10 cellular contexts compared by ENCODE assay signal in genomic region chr7:2307690-2308107, GRCh38. TPM values are rescaled to one million over a fixed set of nuclear protein-coding genes. Genes with fewer than 3 reads are reported as not detected.
DNase-seq lines count a peak whose midpoint lies in the region; ATAC-seq, FAIRE-seq and TF ChIP-seq lines count a peak whose summit lies in the region.
"Had no signal": no experiment of that assay in that cellular context is flagged by ENCODE, and none has a peak within 500 bp of the region (broad histone marks: within the 10 kb centered on the region; RNA-seq: fewer than 3 reads in every experiment).

No MANE protein-coding gene starts in this region.

- no peaks in the 10 kb centered on the region; the same call in 2 of the 3 replicates for H3K9me3 ChIP-seq in GM12878 (replicated peaks; ENCODE audit: control insufficient read depth, insufficient read depth, low read length)
- H3K9me3 ChIP-seq in right lobe of liver: no peaks in the 10 kb centered on the region

- H3K79me2 ChIP-seq in GM12878 (ENCODE audit: control insufficient read depth, insufficient read depth, low read length): peaks cover 81% of the 10 kb centered on the region

- TF ChIP-seq CTCF in GM12875 (IDR thresholded peaks at IDR 0.05; ENCODE audit: borderline replicate concordance, insufficient read depth, low read depth, low read length): no peak
- TF ChIP-seq CTCF in GM12878 (IDR thresholded peaks at IDR 0.05 in 2 of 3, conservative IDR thresholded peaks at IDR 0.05 in 1 of 3; ENCODE audit: control insufficient read depth in 2 of 3, extremely low read depth in 1 of 3, insufficient read depth in 1 of 3, low read depth in 3 of 3, low read length in 3 of 3): no peak
- no peak for TF ChIP-seq CTCF in foreskin keratinocyte (conservative IDR thresholded peaks at IDR 0.05)
- no peak for TF ChIP-seq CTCF in right lobe of liver (IDR thresholded peaks at IDR 0.05)

- intact Hi-C loops in GM12878 (cut with micrococcal nuclease; ENCODE audit: unreplicated experiment): no loop called here
- intact Hi-C loops in right lobe of liver (cut with DNase I): no loop called here

- no peaks in the 10 kb centered on the region for H4K20me1 ChIP-seq in GM12878 (ENCODE audit: control insufficient read depth, insufficient read depth)

- DNase-seq in GM12878 (ENCODE audit: low read depth, low spot score) (peak; percentile 77), NCI-H1417 treated with DMSO at 0.1 percent for 48 hours (lab: John Stamatoyannopoulos, UW) (no peak), foreskin keratinocyte (no peak), NCI-H345 (lab: John Stamatoyannopoulos, UW) (no peak), right lobe of liver (no peak)
- DNase-seq: endodermal cell, NCI-H187 had no signal

- peak; percentile 17; a peak in 2 of 4 replicates for TF ChIP-seq EP300 in GM12878 (IDR thresholded peaks at IDR 0.05; ENCODE audit: borderline replicate concordance in 1 of 2, control insufficient read depth in 1 of 2, low read depth in 2 of 2, low read length in 2 of 2)

- under 1% methylated on average over 7 of the region's 7 CpGs for WGBS in GM12878 (ENCODE audit: insufficient coverage, insufficient replicate concordance, low lambda C conversion rate, missing lambda C conversion rate)
- 50% methylated on average over 7 of the region's 7 CpGs for WGBS in right lobe of liver (ENCODE audit: insufficient coverage, low coverage, low lambda C conversion rate, missing lambda C conversion rate)

- peaks cover 26% of the 10 kb centered on the region for H3K4me1 ChIP-seq in GM12878 (ENCODE audit: control insufficient read depth, insufficient read depth, low read length)
- H3K4me1 ChIP-seq in foreskin keratinocyte: peaks cover 16% of the 10 kb centered on the region
- H3K4me1 ChIP-seq in right lobe of liver: no peaks in the 10 kb centered on the region

- BruUV-seq in GM12878 (replicated peaks; lab: Mats Ljungman, UMichigan): no TSS peak

- H3K4me3 ChIP-seq in GM12875 (ENCODE audit: low read depth, low read length) (peak overlapping the region; percentile 42), GM12878 (peak overlapping the region; percentile 63; the same call in 1 of the 2 replicates), right lobe of liver (no peak overlapping the region)

- H3K4me2 ChIP-seq in GM12878 (ENCODE audit: control insufficient read depth, insufficient read depth): peak overlapping the region; percentile 92

- TF ChIP-seq RAD21 in GM12878 (IDR thresholded peaks at IDR 0.05; ENCODE audit: insufficient read depth, low read depth, low read length): no peak

- peak; percentile 95 for FAIRE-seq in GM12878 (lab: Jason Lieb, UNC)

- CTCF ChIA-PET in GM12878 (lab: Yijun Ruan, JAX): interaction anchor here (1.4 kb wide), 1 partner anchor 46 kb away, joined by 3 read pairs; no protein-coding TSS in a partner anchor

- RAD21 ChIA-PET in GM12878 (lab: Charles Lee; ENCODE audit: unreplicated experiment): interaction anchor here (0.6 to 1.1 kb wide), 5 partner anchors 19 to 98 kb away, joined by 3 to 4 read pairs (median 3); no protein-coding TSS in a partner anchor

- H3K36me3 ChIP-seq in GM12878 (ENCODE audit: control insufficient read depth in 2 of 2, insufficient read depth in 2 of 2, low read length in 1 of 2) (peaks cover 0 to 10% of the 10 kb centered on the region in 2 experiments; a peak in 1 of 4 replicates), right lobe of liver (no peaks in the 10 kb centered on the region)

- H3K27ac ChIP-seq in GM12878 (ENCODE audit: control insufficient read depth, insufficient read depth): peak overlapping the region; percentile 87
- H3K27ac ChIP-seq in foreskin keratinocyte: no peak overlapping the region
- no peak overlapping the region for H3K27ac ChIP-seq in right lobe of liver

- TF ChIP-seq POLR2A in GM12878 (IDR thresholded peaks at IDR 0.05; ENCODE audit: low read depth, low read length) (no peak), right lobe of liver (IDR thresholded peaks at IDR 0.05) (no peak)

- no peak overlapping the region for H2AFZ ChIP-seq in GM12878 (ENCODE audit: control insufficient read depth, low read depth, low read length)

- peak overlapping the region; percentile 78 for H3K9ac ChIP-seq in GM12878 (ENCODE audit: control insufficient read depth, insufficient read depth, low read length)

- H3K27me3 ChIP-seq in GM12878 (replicated peaks in 1 of 2; ENCODE audit: control insufficient read depth in 2 of 2, insufficient read depth in 2 of 2, low read length in 1 of 2): no peaks in the 10 kb centered on the region
- no peaks in the 10 kb centered on the region for H3K27me3 ChIP-seq in foreskin keratinocyte
- H3K27me3 ChIP-seq in right lobe of liver: no peaks in the 10 kb centered on the region

- ATAC-seq in GM19467 (IDR thresholded peaks at IDR 0.05; ENCODE audit: unreplicated experiment): peak; percentile 47
- peak; percentile 51 for ATAC-seq in HG03280 (IDR thresholded peaks at IDR 0.05; ENCODE audit: unreplicated experiment)
- peak; percentile 68 for ATAC-seq in GM12878
- ATAC-seq in foreskin keratinocyte: no peak
- ATAC-seq in right lobe of liver: no peak

- in situ Hi-C loops in GM12878 (cut with MboI): no loop called here

- POLR2A ChIA-PET in GM12878 (lab: Charles Lee): interaction anchor here (0.7 to 1.2 kb wide), 4 partner anchors 49 to 126 kb away, joined by 3 to 9 read pairs (median 4); partner anchors contain the start of genes MRM2 and NUDT1

- SMC1A ChIA-PET in GM12878 (lab: Charles Lee; ENCODE audit: uncharacterized antibody, unreplicated experiment): interaction anchor here (1.0 to 1.9 kb wide), 3 partner anchors 19 to 59 kb away, joined by 4 to 7 read pairs (median 4); no protein-coding TSS in a partner anchor

TF ChIP-seq in GM12878, 131 proteins besides CTCF, POLR2A, EP300 and RAD21 (continues in another document):
- TF ChIP-seq IRF4 (IDR thresholded peaks at IDR 0.05; ENCODE audit: low read depth, low read length) (peak; percentile 51; the same call in 1 of the 2 replicates), PKNOX1 (IDR thresholded peaks at IDR 0.05) (peak; percentile 18; the same call in 1 of the 2 replicates), LARP7 (IDR thresholded peaks at IDR 0.05) (no peak), ETV6 (conservative IDR thresholded peaks at IDR 0.05 in 1 of 2, IDR thresholded peaks at IDR 0.05 in 1 of 2; ENCODE audit: borderline replicate concordance in 1 of 2, low read depth in 1 of 2) (peak in 1 of 2 experiments; percentile 69; a peak in 1 of 4 replicates), ZNF274 (IDR thresholded peaks at IDR 0.05; ENCODE audit: insufficient read depth, insufficient read length) (no peak), RB1 (IDR thresholded peaks at IDR 0.05; ENCODE audit: borderline replicate concordance) (no peak), ZNF24 (IDR thresholded peaks at IDR 0.05) (peak; percentile 71)

RNA-seq across cellular contexts. Expression of gene SNX8, which starts 6.5 kb away (rescaled TPM):
- total RNA-seq in GM12878 (2013; cell fraction: nucleolus; rRNA removed): 69.7 and 75.0 TPM in 2 replicates
- 40.5 and 42.2 TPM in 2 replicates for total RNA-seq in GM12878 (2014; rRNA removed)
- total RNA-seq in GM12878 (2014; rRNA removed; fragmentation: Illumina TruSeq; extraction: Trizol): 46.5 and 51.6 TPM in 2 replicates
- total RNA-seq in GM12878 (2021): 150 and 156 TPM in 2 replicates
- polyA plus RNA-seq in GM12878 (2011; ENCODE audit: low read depth): 12.4 TPM
- polyA plus RNA-seq in GM12878 (2011; rRNA removed): 92.1 and 210 TPM in 2 replicates
- 146 and 248 TPM in 2 replicates for polyA plus RNA-seq in GM12878 (2011; cell fraction: cytosol; rRNA removed)
- polyA plus RNA-seq in GM12878 (2011; cell fraction: nucleus; rRNA removed): 220 and 232 TPM in 2 replicates
- polyA plus RNA-seq in GM12878 (2012): 101 and 127 TPM in 2 replicates
- 19.4 and 79.8 TPM in 2 replicates for polyA plus RNA-seq in GM12878 (2014; fragmentation: Illumina TruSeq; extraction: Trizol)
- polyA plus RNA-seq in GM12878 (2014; fragmentation: Nextera tagmentation; extraction: Ambion mirVana): 10 to 100 TPM in 1 of 2 experiments, 1 to 10 TPM in 1; 6.4 to 21.5 TPM
- polyA plus RNA-seq in GM12878 (2014; rRNA removed): 115 and 118 TPM in 2 replicates
- polyA plus RNA-seq in GM12878 (2016; fragmentation: Nextera tagmentation; extraction: Ambion mirVana): 100 to 1,000 TPM; 118 to 133 TPM
- 199 and 253 TPM in 2 replicates for polyA minus RNA-seq in GM12878 (2011; rRNA and poly(A)+ RNA removed)
- polyA minus RNA-seq in GM12878 (2011; cell fraction: cytosol; rRNA and poly(A)+ RNA removed): 69.8 and 71.0 TPM in 2 replicates
- 31.3 and 40.8 TPM in 2 replicates for polyA minus RNA-seq in GM12878 (2011; cell fraction: nucleus; rRNA and poly(A)+ RNA removed)
- 30.2 and 31.9 TPM in 2 replicates for total RNA-seq in foreskin keratinocyte
- 51.0 and 52.8 TPM in 2 replicates for polyA plus RNA-seq in foreskin keratinocyte
- total RNA-seq in right lobe of liver: 10 to 100 TPM in 5 of 6 experiments, 1 to 10 TPM in 1; 9.1 to 26.2 (median 13.0) TPM

RNA-seq across cellular contexts. Expression of gene EIF3B, which starts 46.9 kb away (rescaled TPM):
- 276 and 290 TPM in 2 replicates for total RNA-seq in GM12878 (2013; cell fraction: nucleolus; rRNA removed)
- 154 and 166 TPM in 2 replicates for total RNA-seq in GM12878 (2014; rRNA removed)
- 197 and 221 TPM in 2 replicates for total RNA-seq in GM12878 (2014; rRNA removed; fragmentation: Illumina TruSeq; extraction: Trizol)
- 232 and 251 TPM in 2 replicates for total RNA-seq in GM12878 (2021)
- polyA plus RNA-seq in GM12878 (2011; ENCODE audit: low read depth): 108 TPM
- 138 and 140 TPM in 2 replicates for polyA plus RNA-seq in GM12878 (2011; rRNA removed)
- 110 and 132 TPM in 2 replicates for polyA plus RNA-seq in GM12878 (2011; cell fraction: cytosol; rRNA removed)
- 251 and 346 TPM in 2 replicates for polyA plus RNA-seq in GM12878 (2011; cell fraction: nucleus; rRNA removed)
- 135 and 193 TPM in 2 replicates for polyA plus RNA-seq in GM12878 (2012)
- 275 and 289 TPM in 2 replicates for polyA plus RNA-seq in GM12878 (2014; fragmentation: Illumina TruSeq; extraction: Trizol)
- polyA plus RNA-seq in GM12878 (2014; fragmentation: Nextera tagmentation; extraction: Ambion mirVana): 10 to 100 TPM; 17.6 to 52.4 TPM
- 167 and 173 TPM in 2 replicates for polyA plus RNA-seq in GM12878 (2014; rRNA removed)
- polyA plus RNA-seq in GM12878 (2016; fragmentation: Nextera tagmentation; extraction: Ambion mirVana): 100 to 1,000 TPM in 1 of 2 experiments, 10 to 100 TPM in 1; 36.9 to 126 TPM
- 127 and 134 TPM in 2 replicates for polyA minus RNA-seq in GM12878 (2011; rRNA and poly(A)+ RNA removed)
- polyA minus RNA-seq in GM12878 (2011; cell fraction: cytosol; rRNA and poly(A)+ RNA removed): 52.5 and 58.8 TPM in 2 replicates
- polyA minus RNA-seq in GM12878 (2011; cell fraction: nucleus; rRNA and poly(A)+ RNA removed): 59.1 and 78.1 TPM in 2 replicates
- 215 and 219 TPM in 2 replicates for total RNA-seq in foreskin keratinocyte
- 151 and 158 TPM in 2 replicates for polyA plus RNA-seq in foreskin keratinocyte
- 10 to 100 TPM; 61.6 to 93.3 (median 68.3) TPM for total RNA-seq in right lobe of liver

Comparison
In these comparisons a context has a peak if more than half of its experiments do, and no peak if none do; other contexts are left out.
1. H3K4me3 ChIP-seq: peak in GM12875 (single experiment) and GM12878 (single experiment); none in right lobe of liver (0 of 3).
2. ATAC-seq: peak in GM19467 (single experiment), HG03280 (single experiment) and GM12878 (single experiment); none in foreskin keratinocyte (single experiment) and right lobe of liver (0 of 4).